Comparison of ENCODE assay signal across 1 cellular context in the genomic region with DNA sequence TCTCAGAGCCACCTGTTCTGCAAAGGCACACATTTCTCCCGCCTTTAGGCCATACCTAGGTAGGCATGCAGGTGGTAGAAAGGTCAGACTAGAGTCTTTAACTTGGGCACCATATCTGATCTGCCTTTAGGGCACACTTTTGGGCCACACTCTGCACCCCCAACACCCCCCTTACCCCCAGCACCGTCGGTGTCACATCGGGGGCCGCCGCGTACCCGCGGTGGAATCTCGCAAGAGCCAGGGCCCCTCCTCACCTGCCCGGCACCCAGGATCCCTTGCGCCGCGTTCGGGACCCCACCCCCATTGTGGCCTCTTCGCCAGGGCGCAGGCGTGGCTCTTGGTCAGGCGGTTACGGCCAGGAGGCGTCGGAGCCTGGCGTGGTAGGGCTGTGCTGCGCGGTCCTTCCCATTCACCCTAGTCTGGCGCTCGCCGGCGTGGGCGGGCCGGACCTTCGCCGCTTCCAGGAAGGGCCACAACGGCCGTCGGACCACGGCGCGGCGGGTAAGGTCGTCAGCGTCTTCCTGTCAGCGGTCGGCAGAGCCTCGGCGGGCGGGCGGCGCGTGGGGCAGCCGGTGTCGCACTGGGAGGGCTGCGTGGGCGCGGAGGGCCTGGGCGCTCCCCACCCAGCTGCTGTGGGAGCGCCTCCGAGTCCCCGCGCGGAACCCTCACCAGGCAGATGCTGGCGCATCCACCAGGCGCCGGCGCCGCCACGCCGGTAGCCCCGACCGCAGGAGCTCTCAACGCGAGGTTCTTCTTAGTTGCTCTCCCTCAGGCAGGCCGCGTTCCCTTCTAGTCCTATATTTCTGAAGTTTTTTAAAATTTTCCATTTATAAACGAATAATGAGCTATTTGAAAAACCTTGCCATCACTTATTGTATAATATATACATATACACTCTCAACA.
TF ChIP-seq lines count a peak whose summit lies in the region.

TSS of gene DNAH14 (plus strand) at position 341 of the 903 bp plus-strand sequence. CDS start 23,028 bp downstream, outside the sequence.

TF ChIP-seq in K562, 482 proteins besides CTCF, POLR2A, EP300 and RAD21 (continued from another document and continues in another):
- peak; percentile 19; the same call in 1 of the 2 replicates for TF ChIP-seq TEAD4 (IDR thresholded peaks at IDR 0.05; ENCODE audit: low read length)
- TF ChIP-seq TEAD4 (CRISPR knock-in tag; IDR thresholded peaks at IDR 0.05; ENCODE audit: borderline replicate concordance): peak; percentile 29; the same call in 1 of the 2 replicates
- 0 out of 2 replicates have a peak, but pooled peaks have one; percentile 22 for TF ChIP-seq CEBPB (tag; IDR thresholded peaks at IDR 0.05)
- TF ChIP-seq DDX20 (tag; IDR thresholded peaks at IDR 0.05; ENCODE audit: low read depth): no peak
- peak; percentile 77 for TF ChIP-seq POLR2AphosphoS5 (IDR thresholded peaks at IDR 0.05; ENCODE audit: control insufficient read depth, insufficient read depth, low read depth, low read length)
- TF ChIP-seq FOXM1 (IDR thresholded peaks at IDR 0.05; ENCODE audit: low read depth): no peak
- TF ChIP-seq FOXM1 (CRISPR knock-in tag; IDR thresholded peaks at IDR 0.05; ENCODE audit: low read depth): peak; percentile 90
- peak; percentile 85 for TF ChIP-seq CREM (IDR thresholded peaks at IDR 0.05; ENCODE audit: low read depth)
- peak; percentile 94 for TF ChIP-seq FIP1L1 (IDR thresholded peaks at IDR 0.05; ENCODE audit: low read depth, low read length, poor library complexity, severe bottlenecking)
- TF ChIP-seq, protein P1, sequence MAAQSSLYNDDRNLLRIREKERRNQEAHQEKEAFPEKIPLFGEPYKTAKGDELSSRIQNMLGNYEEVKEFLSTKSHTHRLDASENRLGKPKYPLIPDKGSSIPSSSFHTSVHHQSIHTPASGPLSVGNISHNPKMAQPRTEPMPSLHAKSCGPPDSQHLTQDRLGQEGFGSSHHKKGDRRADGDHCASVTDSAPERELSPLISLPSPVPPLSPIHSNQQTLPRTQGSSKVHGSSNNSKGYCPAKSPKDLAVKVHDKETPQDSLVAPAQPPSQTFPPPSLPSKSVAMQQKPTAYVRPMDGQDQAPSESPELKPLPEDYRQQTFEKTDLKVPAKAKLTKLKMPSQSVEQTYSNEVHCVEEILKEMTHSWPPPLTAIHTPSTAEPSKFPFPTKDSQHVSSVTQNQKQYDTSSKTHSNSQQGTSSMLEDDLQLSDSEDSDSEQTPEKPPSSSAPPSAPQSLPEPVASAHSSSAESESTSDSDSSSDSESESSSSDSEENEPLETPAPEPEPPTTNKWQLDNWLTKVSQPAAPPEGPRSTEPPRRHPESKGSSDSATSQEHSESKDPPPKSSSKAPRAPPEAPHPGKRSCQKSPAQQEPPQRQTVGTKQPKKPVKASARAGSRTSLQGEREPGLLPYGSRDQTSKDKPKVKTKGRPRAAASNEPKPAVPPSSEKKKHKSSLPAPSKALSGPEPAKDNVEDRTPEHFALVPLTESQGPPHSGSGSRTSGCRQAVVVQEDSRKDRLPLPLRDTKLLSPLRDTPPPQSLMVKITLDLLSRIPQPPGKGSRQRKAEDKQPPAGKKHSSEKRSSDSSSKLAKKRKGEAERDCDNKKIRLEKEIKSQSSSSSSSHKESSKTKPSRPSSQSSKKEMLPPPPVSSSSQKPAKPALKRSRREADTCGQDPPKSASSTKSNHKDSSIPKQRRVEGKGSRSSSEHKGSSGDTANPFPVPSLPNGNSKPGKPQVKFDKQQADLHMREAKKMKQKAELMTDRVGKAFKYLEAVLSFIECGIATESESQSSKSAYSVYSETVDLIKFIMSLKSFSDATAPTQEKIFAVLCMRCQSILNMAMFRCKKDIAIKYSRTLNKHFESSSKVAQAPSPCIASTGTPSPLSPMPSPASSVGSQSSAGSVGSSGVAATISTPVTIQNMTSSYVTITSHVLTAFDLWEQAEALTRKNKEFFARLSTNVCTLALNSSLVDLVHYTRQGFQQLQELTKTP (IDR thresholded peaks at IDR 0.05; ENCODE audit: low read depth in 1 of 2, partially characterized antibody in 2 of 2): peak in 1 of 2 experiments; percentile 37
- peak; percentile 95 for TF ChIP-seq FOXP1 (CRISPR knock-in tag; IDR thresholded peaks at IDR 0.05)
- TF ChIP-seq RBBP5 (IDR thresholded peaks at IDR 0.05; ENCODE audit: borderline replicate concordance, insufficient read depth, low read length, poor library complexity, severe bottlenecking): peak; percentile 91
- TF ChIP-seq ZBTB7A (IDR thresholded peaks at IDR 0.05; ENCODE audit: borderline replicate concordance, control insufficient read depth, low read depth, low read length): peak; percentile 83; the same call in 1 of the 2 replicates
- no peak for TF ChIP-seq RHOXF2B (CRISPR knock-in tag; conservative IDR thresholded peaks at IDR 0.05)
- peak; percentile 86 to 92 for TF ChIP-seq MAZ (CRISPR knock-in tag; conservative IDR thresholded peaks at IDR 0.05 in 1 of 2, IDR thresholded peaks at IDR 0.05 in 1 of 2)
- peak; percentile 68 for TF ChIP-seq GATAD2A (IDR thresholded peaks at IDR 0.05)
- TF ChIP-seq SRSF1 (IDR thresholded peaks at IDR 0.05; ENCODE audit: low read depth, low read length): no peak
- peak; percentile 97 for TF ChIP-seq ZFX (CRISPR knock-in tag; IDR thresholded peaks at IDR 0.05)
- peak; percentile 72 for TF ChIP-seq SAP30 (IDR thresholded peaks at IDR 0.05; ENCODE audit: borderline replicate concordance, insufficient read depth, low read depth, low read length, poor library complexity, severe bottlenecking)
- TF ChIP-seq, protein P2, sequence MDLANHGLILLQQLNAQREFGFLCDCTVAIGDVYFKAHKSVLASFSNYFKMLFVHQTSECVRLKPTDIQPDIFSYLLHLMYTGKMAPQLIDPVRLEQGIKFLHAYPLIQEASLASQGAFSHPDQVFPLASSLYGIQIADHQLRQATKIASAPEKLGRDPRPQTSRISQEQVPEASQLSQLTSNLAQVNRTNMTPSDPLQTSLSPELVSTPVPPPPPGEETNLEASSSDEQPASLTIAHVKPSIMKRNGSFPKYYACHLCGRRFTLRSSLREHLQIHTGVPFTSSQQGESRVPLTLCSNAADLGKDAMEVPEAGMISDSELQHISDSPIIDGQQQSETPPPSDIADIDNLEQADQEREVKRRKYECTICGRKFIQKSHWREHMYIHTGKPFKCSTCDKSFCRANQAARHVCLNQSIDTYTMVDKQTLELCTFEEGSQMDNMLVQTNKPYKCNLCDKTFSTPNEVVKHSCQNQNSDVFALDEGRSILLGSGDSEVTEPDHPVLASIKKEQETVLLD (IDR thresholded peaks at IDR 0.05): peak; percentile 84
- TF ChIP-seq ZNF507 (tag; conservative IDR thresholded peaks at IDR 0.05): no peak
- 0 out of 2 replicates have a peak, but pooled peaks have one; percentile 17 for TF ChIP-seq TARDBP (IDR thresholded peaks at IDR 0.05)
- TF ChIP-seq, protein P3, sequence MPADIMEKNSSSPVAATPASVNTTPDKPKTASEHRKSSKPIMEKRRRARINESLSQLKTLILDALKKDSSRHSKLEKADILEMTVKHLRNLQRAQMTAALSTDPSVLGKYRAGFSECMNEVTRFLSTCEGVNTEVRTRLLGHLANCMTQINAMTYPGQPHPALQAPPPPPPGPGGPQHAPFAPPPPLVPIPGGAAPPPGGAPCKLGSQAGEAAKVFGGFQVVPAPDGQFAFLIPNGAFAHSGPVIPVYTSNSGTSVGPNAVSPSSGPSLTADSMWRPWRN (IDR thresholded peaks at IDR 0.05; ENCODE audit: low read depth): no peak
- TF ChIP-seq ERF (CRISPR knock-in tag; IDR thresholded peaks at IDR 0.05): no peak; the same call in none of the 2 replicates
- peak; percentile 79; the same call in 1 of the 2 replicates for TF ChIP-seq ESRRA (IDR thresholded peaks at IDR 0.05; ENCODE audit: borderline replicate concordance, low read depth)
- no peak for TF ChIP-seq HDAC8 (tag; IDR thresholded peaks at IDR 0.05)
- peak; percentile 63; the same call in 1 of the 2 replicates for TF ChIP-seq ELF2 (CRISPR knock-in tag; IDR thresholded peaks at IDR 0.05)
- TF ChIP-seq FOSL1 (tag; conservative IDR thresholded peaks at IDR 0.05): peak; percentile 56
- TF ChIP-seq BHLHE40 (IDR thresholded peaks at IDR 0.05; ENCODE audit: low read length): peak; percentile 7; the same call in 1 of the 2 replicates
- TF ChIP-seq NFYB (IDR thresholded peaks at IDR 0.05; ENCODE audit: extremely low read depth, insufficient read length): no peak
- TF ChIP-seq, protein P4, sequence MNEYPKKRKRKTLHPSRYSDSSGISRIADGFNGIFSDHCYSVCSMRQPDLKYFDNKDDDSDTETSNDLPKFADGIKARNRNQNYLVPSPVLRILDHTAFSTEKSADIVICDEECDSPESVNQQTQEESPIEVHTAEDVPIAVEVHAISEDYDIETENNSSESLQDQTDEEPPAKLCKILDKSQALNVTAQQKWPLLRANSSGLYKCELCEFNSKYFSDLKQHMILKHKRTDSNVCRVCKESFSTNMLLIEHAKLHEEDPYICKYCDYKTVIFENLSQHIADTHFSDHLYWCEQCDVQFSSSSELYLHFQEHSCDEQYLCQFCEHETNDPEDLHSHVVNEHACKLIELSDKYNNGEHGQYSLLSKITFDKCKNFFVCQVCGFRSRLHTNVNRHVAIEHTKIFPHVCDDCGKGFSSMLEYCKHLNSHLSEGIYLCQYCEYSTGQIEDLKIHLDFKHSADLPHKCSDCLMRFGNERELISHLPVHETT (CRISPR knock-in tag; conservative IDR thresholded peaks at IDR 0.05 in 1 of 2, IDR thresholded peaks at IDR 0.05 in 1 of 2): peak in 1 of 2 experiments; percentile 62; a peak in 1 of 4 replicates
- TF ChIP-seq GMEB1 (CRISPR knock-in tag; IDR thresholded peaks at IDR 0.05): peak; percentile 72
- peak; percentile 82 for TF ChIP-seq ZBED1 (IDR thresholded peaks at IDR 0.05)
- TF ChIP-seq XRCC5 (IDR thresholded peaks at IDR 0.05; ENCODE audit: low read depth, low read length): peak; percentile 64; the same call in 1 of the 2 replicates
- no peak for TF ChIP-seq GATA2 (CRISPR knock-in tag; IDR thresholded peaks at IDR 0.05)
- peak; percentile 67; the same call in 1 of the 2 replicates for TF ChIP-seq KLF1 (tag; IDR thresholded peaks at IDR 0.05)
- no peak for TF ChIP-seq ZNF586 (CRISPR knock-in tag; conservative IDR thresholded peaks at IDR 0.05)
- TF ChIP-seq HOXB6 (CRISPR knock-in tag; IDR thresholded peaks at IDR 0.05; ENCODE audit: borderline replicate concordance): no peak
- TF ChIP-seq ETV6 (IDR thresholded peaks at IDR 0.05; ENCODE audit: borderline replicate concordance in 1 of 2, low read depth in 2 of 2, low read length in 1 of 2): peak in 1 of 2 experiments; percentile 62; a peak in 1 of 4 replicates
- no peak for TF ChIP-seq ETV6 (CRISPR knock-in tag; IDR thresholded peaks at IDR 0.05; ENCODE audit: borderline replicate concordance)
- TF ChIP-seq TEAD2 (tag; IDR thresholded peaks at IDR 0.05): no peak
- no peak for TF ChIP-seq SMC3 (conservative IDR thresholded peaks at IDR 0.05; ENCODE audit: insufficient read depth, low read depth, low read length)
- peak; percentile 49; the same call in 1 of the 2 replicates for TF ChIP-seq NFRKB (IDR thresholded peaks at IDR 0.05; ENCODE audit: low read depth)
- TF ChIP-seq EHMT2 (IDR thresholded peaks at IDR 0.05): 0 out of 2 replicates have a peak, but pooled peaks have one; percentile 22
- peak; percentile 52; the same call in 1 of the 2 replicates for TF ChIP-seq CHD2 (IDR thresholded peaks at IDR 0.05; ENCODE audit: low read depth, low read length)
- TF ChIP-seq, protein P5, sequence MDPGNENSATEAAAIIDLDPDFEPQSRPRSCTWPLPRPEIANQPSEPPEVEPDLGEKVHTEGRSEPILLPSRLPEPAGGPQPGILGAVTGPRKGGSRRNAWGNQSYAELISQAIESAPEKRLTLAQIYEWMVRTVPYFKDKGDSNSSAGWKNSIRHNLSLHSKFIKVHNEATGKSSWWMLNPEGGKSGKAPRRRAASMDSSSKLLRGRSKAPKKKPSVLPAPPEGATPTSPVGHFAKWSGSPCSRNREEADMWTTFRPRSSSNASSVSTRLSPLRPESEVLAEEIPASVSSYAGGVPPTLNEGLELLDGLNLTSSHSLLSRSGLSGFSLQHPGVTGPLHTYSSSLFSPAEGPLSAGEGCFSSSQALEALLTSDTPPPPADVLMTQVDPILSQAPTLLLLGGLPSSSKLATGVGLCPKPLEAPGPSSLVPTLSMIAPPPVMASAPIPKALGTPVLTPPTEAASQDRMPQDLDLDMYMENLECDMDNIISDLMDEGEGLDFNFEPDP (CRISPR knock-in tag; IDR thresholded peaks at IDR 0.05): no peak
- TF ChIP-seq, protein P6, sequence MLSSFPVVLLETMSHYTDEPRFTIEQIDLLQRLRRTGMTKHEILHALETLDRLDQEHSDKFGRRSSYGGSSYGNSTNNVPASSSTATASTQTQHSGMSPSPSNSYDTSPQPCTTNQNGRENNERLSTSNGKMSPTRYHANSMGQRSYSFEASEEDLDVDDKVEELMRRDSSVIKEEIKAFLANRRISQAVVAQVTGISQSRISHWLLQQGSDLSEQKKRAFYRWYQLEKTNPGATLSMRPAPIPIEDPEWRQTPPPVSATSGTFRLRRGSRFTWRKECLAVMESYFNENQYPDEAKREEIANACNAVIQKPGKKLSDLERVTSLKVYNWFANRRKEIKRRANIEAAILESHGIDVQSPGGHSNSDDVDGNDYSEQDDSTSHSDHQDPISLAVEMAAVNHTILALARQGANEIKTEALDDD (IDR thresholded peaks at IDR 0.05): no peak
- TF ChIP-seq, protein P7, sequence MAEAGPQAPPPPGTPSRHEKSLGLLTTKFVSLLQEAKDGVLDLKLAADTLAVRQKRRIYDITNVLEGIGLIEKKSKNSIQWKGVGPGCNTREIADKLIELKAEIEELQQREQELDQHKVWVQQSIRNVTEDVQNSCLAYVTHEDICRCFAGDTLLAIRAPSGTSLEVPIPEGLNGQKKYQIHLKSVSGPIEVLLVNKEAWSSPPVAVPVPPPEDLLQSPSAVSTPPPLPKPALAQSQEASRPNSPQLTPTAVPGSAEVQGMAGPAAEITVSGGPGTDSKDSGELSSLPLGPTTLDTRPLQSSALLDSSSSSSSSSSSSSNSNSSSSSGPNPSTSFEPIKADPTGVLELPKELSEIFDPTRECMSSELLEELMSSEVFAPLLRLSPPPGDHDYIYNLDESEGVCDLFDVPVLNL (CRISPR knock-in tag; IDR thresholded peaks at IDR 0.05; ENCODE audit: low read depth): no peak; the same call in 1 of the 2 replicates
